ENCODE assay signal across 11 cellular contexts in genomic region chr3:117788086-117788485, GRCh38.
DNase-seq lines count a peak whose midpoint lies in the region; ATAC-seq and TF ChIP-seq lines count a peak whose summit lies in the region.
"Had no signal": no experiment of that assay in that cellular context is flagged by ENCODE, and none has a peak within 500 bp of the region (broad histone marks: within the 10 kb centered on the region; RNA-seq: fewer than 3 reads in every experiment).

No MANE protein-coding gene starts in this region.

- no peak overlapping the region for H3K27ac Mint-ChIP-seq in Caco-2 (ENCODE audit: unreplicated experiment)

- H3K9me3 ChIP-seq in HUES64 (ENCODE audit: insufficient read depth, low read depth, low read length) (no peaks in the 10 kb centered on the region), lung (ENCODE audit: control insufficient read depth in 2 of 2, insufficient read depth in 1 of 2, low read length in 1 of 2) (no peaks in the 10 kb centered on the region), Caco-2 (no peaks in the 10 kb centered on the region)

- BruUV-seq in Caco-2 (replicated peaks; lab: Mats Ljungman, UMichigan): no TSS peak

- WGBS in HUES64: 80% methylated on average over 1 of the region's 1 CpG
- WGBS in lung, 2 donors: 45 to 65% methylated on average over 1 of the region's 1 CpG

- H3K9me3 Mint-ChIP-seq in Caco-2 (ENCODE audit: unreplicated experiment): no peaks in the 10 kb centered on the region

- H3K27me3 ChIP-seq in HUES64 (ENCODE audit: insufficient read depth, low read length) (no peaks in the 10 kb centered on the region), lung (ENCODE audit: control insufficient read depth, insufficient read depth) (no peaks in the 10 kb centered on the region), Caco-2 (replicated peaks; ENCODE audit: control insufficient read depth, insufficient read depth, low read length) (no peaks in the 10 kb centered on the region)
- H3K27me3 ChIP-seq: hepatocyte had no signal

- no peaks in the 10 kb centered on the region for H3K36me3 Mint-ChIP-seq in Caco-2 (ENCODE audit: insufficient read depth, unreplicated experiment)

- intact Hi-C loops in Caco-2 (cut with micrococcal nuclease; ENCODE audit: unreplicated experiment): no loop called here

- no peaks in the 10 kb centered on the region for H3K27me3 Mint-ChIP-seq in Caco-2 (ENCODE audit: insufficient read depth, unreplicated experiment)

- H3K36me3 ChIP-seq in HUES64 (ENCODE audit: insufficient read depth, low read length): no peaks in the 10 kb centered on the region
- H3K36me3 ChIP-seq in lung (ENCODE audit: control insufficient read depth in 2 of 2, insufficient read depth in 2 of 2, low read length in 2 of 2): no peaks in the 10 kb centered on the region
- no peaks in the 10 kb centered on the region for H3K36me3 ChIP-seq in Caco-2 (ENCODE audit: control insufficient read depth, insufficient read depth, low read length)

- DNase-seq in AG09319 (ENCODE audit: extremely low read depth, low read depth): peak; percentile 51
- peak; percentile 93 for DNase-seq in astrocyte of the cerebellum (ENCODE audit: low read depth)
- DNase-seq in lung (ENCODE audit: low spot score): peak; percentile 42
- DNase-seq in activated CD4-positive, alpha-beta T cell treated with anti-CD3 and anti-CD28 coated beads for 4 hours: no peak
- DNase-seq in Caco-2: no peak
- no peak for DNase-seq in HK-2 (ENCODE audit: unreplicated experiment)
- DNase-seq: SIG-M5 had no signal

- no peak overlapping the region for H3K4me3 Mint-ChIP-seq in Caco-2 (ENCODE audit: unreplicated experiment)

- peak overlapping the region; percentile 19; the same call in 1 of the 2 replicates for H3K27ac ChIP-seq in HUES64 (ENCODE audit: low read depth, low read length)
- H3K27ac ChIP-seq in lung (ENCODE audit: low read depth in 1 of 2, low read length in 1 of 2): no peak overlapping the region
- H3K27ac ChIP-seq: hepatocyte, parathyroid adenoma had no signal

- POLR2A ChIA-PET in Caco-2 (lab: Charles Lee): no interaction called here

- ATAC-seq in lung (ENCODE audit: insufficient read depth, low FRiP score): no peak
- no peak for ATAC-seq in GM18511 (IDR thresholded peaks at IDR 0.05; ENCODE audit: unreplicated experiment)

- H3K9ac ChIP-seq in HUES64 (ENCODE audit: low read depth, low read length): no peak overlapping the region
- H3K9ac ChIP-seq: parathyroid adenoma had no signal

- no peaks in the 10 kb centered on the region for H3K4me1 Mint-ChIP-seq in Caco-2 (ENCODE audit: low read depth, unreplicated experiment)

- TF ChIP-seq CTCF in AG09319 (IDR thresholded peaks at IDR 0.05; ENCODE audit: low read depth, low read length): no peak
- no peak for TF ChIP-seq CTCF in astrocyte of the cerebellum (IDR thresholded peaks at IDR 0.05; ENCODE audit: low read depth, low read length, missing control alignments)
- no peak for TF ChIP-seq CTCF in lung (IDR thresholded peaks at IDR 0.05; ENCODE audit: control extremely low read depth, extremely low read depth)
- TF ChIP-seq CTCF in Caco-2 (IDR thresholded peaks at IDR 0.05; ENCODE audit: insufficient read depth in 1 of 2, low read depth in 1 of 2, low read length in 1 of 2, severe bottlenecking in 1 of 2, unreplicated experiment in 1 of 2): no peak

- CTCF ChIA-PET in Caco-2 (lab: Charles Lee): no interaction called here

- H3K4me3 ChIP-seq in HUES64 (ENCODE audit: low read length) (no peak overlapping the region), astrocyte of the cerebellum (ENCODE audit: low read depth, low read length) (no peak overlapping the region), lung (no peak overlapping the region), Caco-2 (ENCODE audit: low read depth, low read length) (no peak overlapping the region)
- H3K4me3 ChIP-seq: hepatocyte had no signal

- in situ Hi-C loops in astrocyte of the cerebellum (cut with HindIII; ENCODE audit: low sequenced_read_pairs): no loop called here

- H3K4me1 ChIP-seq in HUES64 (ENCODE audit: insufficient read depth, low read length) (peaks cover 36% of the 10 kb centered on the region), lung (ENCODE audit: control insufficient read depth in 2 of 2, insufficient read depth in 2 of 2, low read length in 2 of 2) (no peaks in the 10 kb centered on the region), Caco-2 (no peaks in the 10 kb centered on the region)
- H3K4me1 ChIP-seq: parathyroid adenoma had no signal

Comparison
In these comparisons a context has a peak if more than half of its experiments do, and no peak if none do; other contexts are left out.
1. DNase-seq: peak in AG09319 (single experiment), astrocyte of the cerebellum (single experiment) and lung (single experiment); none in activated CD4-positive, alpha-beta T cell treated with anti-CD3 and anti-CD28 coated beads for 4 hours (0 of 2), Caco-2 (0 of 2) and HK-2 (single experiment).